In genomic region chr7:81769891-81770818, GRCh38 we compare ENCODE assay signal across 8 cellular contexts. TPM values are rescaled to one million over a fixed set of nuclear protein-coding genes. Genes with fewer than 3 reads are reported as not detected.
DNase-seq lines count a peak whose midpoint lies in the region; ATAC-seq and TF ChIP-seq lines count a peak whose summit lies in the region.

Gene HGF, minus strand, starts transcription at chr7:81770047. Its CDS starts 76 bp downstream, at chr7:81769971.

- intact Hi-C loops in Caco-2 (cut with micrococcal nuclease; ENCODE audit: unreplicated experiment): no loop called here

- no peak within 1 kb of the TSS for H3K27ac Mint-ChIP-seq in Caco-2 (ENCODE audit: unreplicated experiment)

- peaks cover 2% of the 10 kb centered on the region for H3K4me1 ChIP-seq in thymus (ENCODE audit: control insufficient read depth, insufficient read depth, low read length)
- no peaks in the 10 kb centered on the region for H3K4me1 ChIP-seq in Caco-2

- H3K9me3 Mint-ChIP-seq in Caco-2 (ENCODE audit: unreplicated experiment): no peaks in the 10 kb centered on the region

- peaks cover 5% of the 10 kb centered on the region for H3K36me3 Mint-ChIP-seq in Caco-2 (ENCODE audit: insufficient read depth, unreplicated experiment)

- H3K27ac ChIP-seq in brain microvascular endothelial cell (no peak within 1 kb of the TSS), thymus (ENCODE audit: low read depth) (no peak within 1 kb of the TSS)

- CTCF ChIA-PET in Caco-2 (lab: Charles Lee): interaction anchor here (0.6 kb wide), 1 partner anchor 51 kb away, joined by 3 read pairs; no protein-coding TSS in a partner anchor

- DNase-seq in activated gamma-delta T cell treated with Interleukin-2 at 50 U/mL for 16 hours: peak; percentile 3
- no peak for DNase-seq in activated gamma-delta T cell (lab: John Stamatoyannopoulos, UW)
- DNase-seq in brain microvascular endothelial cell: peak; percentile 62
- peak; percentile 61 for DNase-seq in left lobe of liver (ENCODE audit: low spot score)
- no peak for DNase-seq in middle frontal gyrus (ENCODE audit: extremely low spot score, low spot score)
- no peak for DNase-seq in NCI-H2081 (lab: John Stamatoyannopoulos, UW)
- DNase-seq in Caco-2: no peak

- WGBS in thymus: 31% methylated on average over 16 of the region's 16 CpGs

- no peaks in the 10 kb centered on the region for H3K4me1 Mint-ChIP-seq in Caco-2 (ENCODE audit: low read depth, unreplicated experiment)

- POLR2A ChIA-PET in Caco-2 (lab: Charles Lee): no interaction called here

- H3K36me3 ChIP-seq in brain microvascular endothelial cell (replicated peaks) (no peaks in the 10 kb centered on the region), thymus (ENCODE audit: control insufficient read depth, insufficient read depth) (no peaks in the 10 kb centered on the region), Caco-2 (ENCODE audit: control insufficient read depth, insufficient read depth, low read length) (no peaks in the 10 kb centered on the region)

- BruUV-seq in Caco-2 (replicated peaks; lab: Mats Ljungman, UMichigan): no TSS peak

- H3K4me3 ChIP-seq in brain microvascular endothelial cell (ENCODE audit: low read depth, low read length) (peak within 1 kb of the TSS; percentile 42), thymus (ENCODE audit: low read length) (peak within 1 kb of the TSS; percentile 21), Caco-2 (ENCODE audit: low read depth, low read length) (no peak within 1 kb of the TSS)

- H3K27me3 ChIP-seq in brain microvascular endothelial cell (replicated peaks) (no peaks in the 10 kb centered on the region), thymus (ENCODE audit: control insufficient read depth, insufficient read depth) (no peaks in the 10 kb centered on the region), Caco-2 (replicated peaks; ENCODE audit: control insufficient read depth, insufficient read depth, low read length) (no peaks in the 10 kb centered on the region)

- TF ChIP-seq CTCF in brain microvascular endothelial cell (IDR thresholded peaks at IDR 0.05; ENCODE audit: low read depth, low read length, missing control alignments) (peak; percentile 31), Caco-2 (IDR thresholded peaks at IDR 0.05; ENCODE audit: insufficient read depth in 1 of 2, low read depth in 1 of 2, low read length in 1 of 2, severe bottlenecking in 1 of 2, unreplicated experiment in 1 of 2) (no peak)

- H3K9me3 ChIP-seq in thymus (ENCODE audit: control insufficient read depth) (no peaks in the 10 kb centered on the region), Caco-2 (no peaks in the 10 kb centered on the region)

- peak; percentile 53 for ATAC-seq in left lobe of liver

- no peak within 1 kb of the TSS for H3K4me3 Mint-ChIP-seq in Caco-2 (ENCODE audit: unreplicated experiment)

- peaks cover 26% of the 10 kb centered on the region for H3K27me3 Mint-ChIP-seq in Caco-2 (ENCODE audit: insufficient read depth, unreplicated experiment)

- in situ Hi-C loops in brain microvascular endothelial cell (cut with HindIII; ENCODE audit: low pct_ligation_motif_present, low sequenced_read_pairs): no loop called here

RNA-seq across cellular contexts. Expression of gene HGF, which starts in this region (rescaled TPM):
- total RNA-seq in left lobe of liver: 19.2 TPM
- polyA plus RNA-seq in thymus: 1.2 TPM
- total RNA-seq in Caco-2 (2022): not detected in 2 replicates

Comparison
In these comparisons a context has a peak if more than half of its experiments do, and no peak if none do; other contexts are left out.
1. RNA of gene HGF (total RNA-seq): 19.2 TPM in left lobe of liver (single experiment); not detected in Caco-2; every median in the first group is over 10 times any median in the second.
2. DNase-seq: peak in activated gamma-delta T cell treated with Interleukin-2 at 50 U/mL for 16 hours (single experiment), brain microvascular endothelial cell (single experiment) and left lobe of liver (single experiment); none in activated gamma-delta T cell (single experiment), middle frontal gyrus (single experiment), NCI-H2081 (0 of 2) and Caco-2 (0 of 2).